In genomic region chr11:45771194-45771941, GRCh38 we compare ENCODE assay signal across 8 cellular contexts. TPM values are rescaled to one million over a fixed set of nuclear protein-coding genes. Genes with fewer than 3 reads are reported as not detected.
A peak's percentile ranks its signal among the peaks of the same experiment; 100 is the strongest.
DNase-seq lines count a peak whose midpoint lies in the region; ATAC-seq and TF ChIP-seq lines count a peak whose summit lies in the region.

No MANE protein-coding gene starts in this region.

- no peaks in the 10 kb centered on the region for H3K9me2 ChIP-seq in DOHH2 (replicated peaks; ENCODE audit: control insufficient read depth, low read length)

- H4K20me1 ChIP-seq in DOHH2 (ENCODE audit: control insufficient read depth, insufficient read depth, low read depth, low read length) (no peaks in the 10 kb centered on the region), KMS-11 (ENCODE audit: insufficient read depth) (no peaks in the 10 kb centered on the region)

- H3K9me3 ChIP-seq in DOHH2 (ENCODE audit: control insufficient read depth, insufficient read depth, low read length) (no peaks in the 10 kb centered on the region), heart right ventricle (no peaks in the 10 kb centered on the region)

- no peaks in the 10 kb centered on the region for H3K9me3 Mint-ChIP-seq in activated naive CD8-positive, alpha-beta T cell treated with anti-CD3 and anti-CD28 coated beads, Interleukin-2, amount 10 ng/mL, durations not matched to agents 7 days and 5 days
- no peaks in the 10 kb centered on the region for H3K9me3 Mint-ChIP-seq in type B pancreatic cell

- H3K27ac ChIP-seq in DOHH2 (ENCODE audit: low read depth, low read length) (no peak overlapping the region), KMS-11 (no peak overlapping the region), heart right ventricle (peak overlapping the region in 9 of 10 donors; percentile 51 to 80 (median 73))

- H3K4me3 ChIP-seq in DOHH2 (ENCODE audit: low read length) (peak overlapping the region; percentile 63), KMS-11 (IDR thresholded peaks at IDR 0.05; ENCODE audit: insufficient read depth, low read depth, low read length) (peak overlapping the region; percentile 70), heart right ventricle (peak overlapping the region; percentile 14 to 69 (median 58))

- TF ChIP-seq CTCF in DOHH2 (IDR thresholded peaks at IDR 0.05; ENCODE audit: low read depth, low read length, poor library complexity, severe bottlenecking) = peak; percentile 80
- peak; percentile 68; the same call in 1 of the 2 replicates for TF ChIP-seq CTCF in KMS-11 (conservative IDR thresholded peaks at IDR 0.05; ENCODE audit: low read depth, low read length)
- peak; percentile 81 to 95 (median 91) for TF ChIP-seq CTCF in heart right ventricle (IDR thresholded peaks at IDR 0.05)
- peak; percentile 89 for TF ChIP-seq CTCF in type B pancreatic cell (conservative IDR thresholded peaks at IDR 0.05)

- peak overlapping the region; percentile 6 for H3K27ac Mint-ChIP-seq in activated naive CD8-positive, alpha-beta T cell treated with anti-CD3 and anti-CD28 coated beads, Interleukin-2, amount 10 ng/mL, durations not matched to agents 7 days and 5 days
- peak overlapping the region; percentile 29 for H3K27ac Mint-ChIP-seq in type B pancreatic cell

- peak; percentile 46 for DNase-seq in SKM-1 treated with dmso at 0.1 percent for 144 hours (lab: John Stamatoyannopoulos, UW; ENCODE audit: unreplicated experiment)
- DNase-seq in activated naive CD8-positive, alpha-beta T cell treated with anti-CD3 and anti-CD28 coated beads, Interleukin-2, amount 10 ng/mL, durations not matched to agents 7 days and 5 days = peak; percentile 79
- DNase-seq in heart right ventricle = peak; percentile 67 to 71
- DNase-seq in posterior vena cava (ENCODE audit: low spot score) = peak; percentile 90
- peak; percentile 79 for DNase-seq in type B pancreatic cell (ENCODE audit: extremely low spot score, unreplicated experiment)

- peaks cover 4% of the 10 kb centered on the region for H3K27me3 Mint-ChIP-seq in activated naive CD8-positive, alpha-beta T cell treated with anti-CD3 and anti-CD28 coated beads, Interleukin-2, amount 10 ng/mL, durations not matched to agents 7 days and 5 days
- peaks cover 31% of the 10 kb centered on the region for H3K27me3 Mint-ChIP-seq in type B pancreatic cell

- H3K4me2 ChIP-seq in DOHH2 (ENCODE audit: low read length) = peak overlapping the region; percentile 74
- H3K4me2 ChIP-seq in KMS-11 = peak overlapping the region; percentile 78

- H3K79me2 ChIP-seq in DOHH2 (ENCODE audit: control insufficient read depth, low read length) (no peaks in the 10 kb centered on the region), KMS-11 (ENCODE audit: insufficient read depth, low read depth) (no peaks in the 10 kb centered on the region)

- no peaks in the 10 kb centered on the region for H3K36me3 ChIP-seq in DOHH2 (ENCODE audit: control insufficient read depth, low read length)
- no peaks in the 10 kb centered on the region for H3K36me3 ChIP-seq in KMS-11 (ENCODE audit: insufficient read depth)
- H3K36me3 ChIP-seq in heart right ventricle = no peaks in the 10 kb centered on the region

- H3K4me1 ChIP-seq in DOHH2 (ENCODE audit: control insufficient read depth, low read length) = peaks cover 18% of the 10 kb centered on the region
- H3K4me1 ChIP-seq in KMS-11 (ENCODE audit: low read depth, poor library complexity, severe bottlenecking) = no peaks in the 10 kb centered on the region
- H3K4me1 ChIP-seq in heart right ventricle = peaks cover 0 to 14% (median 4%) of the 10 kb centered on the region in 9 donors

- peaks cover 3% of the 10 kb centered on the region for H3K4me1 Mint-ChIP-seq in activated naive CD8-positive, alpha-beta T cell treated with anti-CD3 and anti-CD28 coated beads, Interleukin-2, amount 10 ng/mL, durations not matched to agents 7 days and 5 days
- peaks cover 8% of the 10 kb centered on the region for H3K4me1 Mint-ChIP-seq in type B pancreatic cell (ENCODE audit: unreplicated experiment)

- no peaks in the 10 kb centered on the region for H3K36me3 Mint-ChIP-seq in activated naive CD8-positive, alpha-beta T cell treated with anti-CD3 and anti-CD28 coated beads, Interleukin-2, amount 10 ng/mL, durations not matched to agents 7 days and 5 days
- no peaks in the 10 kb centered on the region for H3K36me3 Mint-ChIP-seq in type B pancreatic cell

- peak; percentile 55 for ATAC-seq in GM21619 (IDR thresholded peaks at IDR 0.05; ENCODE audit: unreplicated experiment)
- ATAC-seq in activated naive CD8-positive, alpha-beta T cell treated with anti-CD3 and anti-CD28 coated beads, Interleukin-2, amount 10 ng/mL, durations not matched to agents 7 days and 5 days (ENCODE audit: low read depth) = peak; percentile 83
- ATAC-seq in heart right ventricle = peak; percentile 75 to 90 (median 82)

- 4 to 6% methylated on average over 30 of the region's 30 CpGs for WGBS in heart right ventricle, 2 donors

- POLR2A ChIA-PET in activated naive CD8-positive, alpha-beta T cell treated with anti-CD3 and anti-CD28 coated beads, Interleukin-2, amount 10 ng/mL, durations not matched to agents 7 days and 5 days (lab: Charles Lee) = interaction anchor here (1.1 to 1.2 kb wide), 2 partner anchors 63 to 194 kb away, joined by 3 to 4 read pairs; no protein-coding TSS in a partner anchor

- intact Hi-C loops in heart right ventricle (cut with DNase I) (loop anchor here (1.0 to 10.0 kb wide), 17 partner anchors 114 to 434 kb away; no protein-coding TSS in a partner anchor), posterior vena cava (cut with DNase I) (loop anchor here in 1 of 2 donors (10.0 kb wide), 1 partner anchor 397 kb away; no protein-coding TSS in a partner anchor)

- H3K27me3 ChIP-seq in DOHH2 (ENCODE audit: control insufficient read depth, low read length) (peaks cover 22% of the 10 kb centered on the region), KMS-11 (ENCODE audit: insufficient read depth, low read depth) (no peaks in the 10 kb centered on the region), heart right ventricle (no peaks in the 10 kb centered on the region)

- peak overlapping the region; percentile 74 for H3K4me3 Mint-ChIP-seq in activated naive CD8-positive, alpha-beta T cell treated with anti-CD3 and anti-CD28 coated beads, Interleukin-2, amount 10 ng/mL, durations not matched to agents 7 days and 5 days
- peak overlapping the region; percentile 93 for H3K4me3 Mint-ChIP-seq in type B pancreatic cell

- no peaks in the 10 kb centered on the region for H3F3A ChIP-seq in DOHH2 (ENCODE audit: control insufficient read depth, insufficient read depth)

- H2AFZ ChIP-seq in KMS-11 (ENCODE audit: low read depth) = peak overlapping the region; percentile 98

- no peak overlapping the region; the same call in 1 of the 2 replicates for H3K9ac ChIP-seq in KMS-11

RNA-seq across cellular contexts. Expression of gene SLC35C1, which starts 33.6 kb away (rescaled TPM):
- 10 to 100 TPM; 18.0 to 20.2 TPM for total RNA-seq in activated naive CD8-positive, alpha-beta T cell treated with anti-CD3 and anti-CD28 coated beads, Interleukin-2, amount 10 ng/mL, durations not matched to agents 7 days and 5 days
- total RNA-seq in heart right ventricle = 1 to 10 TPM; 4.5 to 9.6 (median 6.1) TPM
- 10 to 100 TPM in 1 of 2 donors, 1 to 10 TPM in 1; 5.2 to 14.1 TPM for polyA plus RNA-seq in heart right ventricle
- total RNA-seq in posterior vena cava = 10 to 100 TPM; 13.4 to 13.6 TPM
- 19.5 and 26.0 TPM in 2 replicates for total RNA-seq in type B pancreatic cell (ENCODE audit: low replicate concordance)

Comparison
In these comparisons a context has a peak if more than half of its experiments do, and no peak if none do; other contexts are left out.
1. H3K27ac ChIP-seq: peak in heart right ventricle (9 of 10); none in DOHH2 (single experiment) and KMS-11 (single experiment).
2. Peak in every context shown above with its lines, with median percentiles within 50 percentile points of each other: H3K4me3 ChIP-seq, CTCF ChIP-seq, ATAC-seq and DNase-seq.